1 cellular context compared by ENCODE assay signal in the genomic region with DNA sequence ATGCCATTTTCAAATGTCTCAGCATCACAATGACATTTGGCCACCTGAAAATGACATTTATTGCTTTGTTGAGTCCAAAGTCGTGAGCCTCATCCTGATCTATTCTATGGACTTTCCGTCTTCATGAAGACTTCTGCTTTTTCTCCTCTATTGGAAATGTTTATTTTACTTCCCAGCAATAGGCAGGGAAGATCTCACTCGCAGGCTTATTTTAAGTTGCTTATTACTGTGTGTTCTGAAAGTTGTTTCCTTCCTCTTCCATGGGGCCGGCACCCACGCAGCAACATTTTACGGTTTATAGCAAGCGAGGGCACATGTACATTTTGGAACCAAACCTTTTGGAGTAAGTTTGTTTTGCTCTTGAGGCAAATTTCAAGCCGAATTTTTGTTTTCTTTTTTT.
TF ChIP-seq lines count a peak whose summit lies in the region.

No MANE protein-coding gene starts in this region.

TF ChIP-seq in K562, 482 proteins besides CTCF, POLR2A, EP300 and RAD21:
- TF ChIP-seq HDAC2 (IDR thresholded peaks at IDR 0.05) (no peak), ZNF3 (CRISPR knock-in tag; IDR thresholded peaks at IDR 0.05) (no peak), SPI1 (IDR thresholded peaks at IDR 0.05; ENCODE audit: borderline replicate concordance, low read depth, low read length) (peak; percentile 55; the same call in 1 of the 2 replicates), ZNF41 (CRISPR knock-in tag; conservative IDR thresholded peaks at IDR 0.05) (no peak)
- TF ChIP-seq, protein P1, sequence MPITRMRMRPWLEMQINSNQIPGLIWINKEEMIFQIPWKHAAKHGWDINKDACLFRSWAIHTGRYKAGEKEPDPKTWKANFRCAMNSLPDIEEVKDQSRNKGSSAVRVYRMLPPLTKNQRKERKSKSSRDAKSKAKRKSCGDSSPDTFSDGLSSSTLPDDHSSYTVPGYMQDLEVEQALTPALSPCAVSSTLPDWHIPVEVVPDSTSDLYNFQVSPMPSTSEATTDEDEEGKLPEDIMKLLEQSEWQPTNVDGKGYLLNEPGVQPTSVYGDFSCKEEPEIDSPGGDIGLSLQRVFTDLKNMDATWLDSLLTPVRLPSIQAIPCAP (CRISPR knock-in tag; IDR thresholded peaks at IDR 0.05; ENCODE audit: borderline replicate concordance) = no peak
